ENCODE assay signal across 22 cellular contexts in the genomic region with DNA sequence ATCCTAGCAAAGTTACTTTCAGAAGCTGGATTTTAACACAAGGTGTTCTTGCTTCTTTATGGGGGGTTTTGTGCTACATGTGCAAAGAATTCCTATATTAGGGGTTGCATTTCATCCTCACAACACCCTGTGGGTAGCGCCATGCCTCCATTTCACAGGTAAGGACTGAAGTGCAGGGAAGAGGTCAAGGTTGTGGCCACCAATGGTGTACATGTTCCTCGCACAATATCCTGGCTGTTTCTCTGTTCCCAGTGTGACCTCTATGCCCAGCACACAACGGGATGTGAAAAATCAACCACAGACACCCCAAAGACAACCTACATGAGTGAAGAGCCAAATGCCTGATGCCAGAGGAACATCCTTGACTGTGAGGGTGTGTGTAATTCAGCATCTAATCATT.
"Had no signal": no experiment of that assay in that cellular context is flagged by ENCODE, and none has a peak within 500 bp of the region (broad histone marks: within the 10 kb centered on the region; RNA-seq: fewer than 3 reads in every experiment).

No MANE protein-coding gene starts in this region.

- H3K4me3 ChIP-seq: MG63, SJSA1, SK-N-MC had no signal

- H3K4me1 ChIP-seq: SJSA1 had no signal

- H3K27ac ChIP-seq: SJSA1, SK-N-MC had no signal

- H3K27me3 ChIP-seq: MG63, SJSA1 had no signal

- DNase-seq: IMR-90, KG1, MG63, NCI-H1092, NCI-H1105 treated with DMSO at 0.1 percent for 48 hours, NCI-H1417 treated with DMSO at 0.1 percent for 48 hours, NCI-H146, NCI-H1694 treated with DMSO at 0.1 percent for 48 hours, NCI-H1930, NCI-H2081, NCI-H2107, NCI-H226, NCI-H446, NCI-H510A, NCI-H524 treated with DMSO at 0.1 percent for 48 hours, NCI-H69, NCI-H774, Right ventricle myocardium superior, RPMI8226, SIG-M5 had no signal

- H3K36me3 ChIP-seq: SJSA1 had no signal
